ENCODE assay signal across 8 cellular contexts in the genomic region with DNA sequence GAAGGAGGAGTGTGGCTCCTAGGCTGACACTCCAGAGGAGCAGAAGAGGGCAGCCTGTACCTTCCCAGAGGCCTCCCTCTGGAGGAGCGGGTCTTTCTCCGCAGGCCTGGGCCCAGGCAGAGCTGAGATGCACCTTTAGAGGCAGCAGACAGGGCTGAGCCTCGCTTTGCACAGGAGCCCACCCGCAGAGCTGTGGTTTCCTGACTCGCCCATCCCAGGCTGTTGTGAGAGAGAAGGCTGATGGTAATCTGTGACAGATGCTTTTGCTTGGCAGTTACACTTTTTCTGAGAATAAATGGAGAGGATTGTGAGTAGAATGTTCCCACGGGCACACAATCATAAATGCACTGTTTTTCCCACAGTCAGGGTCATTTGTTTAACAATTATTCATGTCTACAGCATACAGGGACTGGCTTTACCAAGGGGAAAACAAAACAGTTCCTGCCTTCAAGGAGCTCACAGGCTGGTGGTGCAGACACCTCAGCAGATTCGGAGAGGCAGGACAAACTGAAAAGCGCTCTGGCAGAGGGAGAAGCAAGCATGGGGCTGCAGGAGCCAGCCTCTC. TPM values are rescaled to one million over a fixed set of nuclear protein-coding genes. Genes with fewer than 3 reads are reported as not detected.
DNase-seq lines count a peak whose midpoint lies in the region; ATAC-seq, FAIRE-seq and TF ChIP-seq lines count a peak whose summit lies in the region.

No MANE protein-coding gene starts in this region.

- H3K27ac Mint-ChIP-seq in CD4-positive, CD25-positive, alpha-beta regulatory T cell: peak overlapping the region; percentile 96 to 100 (median 97)
- H3K27ac Mint-ChIP-seq in progenitor cell of endocrine pancreas: no peak overlapping the region

- TF ChIP-seq CTCF in fibroblast of lung (conservative IDR thresholded peaks at IDR 0.05 in 1 of 2, IDR thresholded peaks at IDR 0.05 in 1 of 2; ENCODE audit: low read depth in 1 of 2, low read length in 2 of 2) (no peak), progenitor cell of endocrine pancreas (IDR thresholded peaks at IDR 0.05; ENCODE audit: unreplicated experiment) (no peak)

- H3K4me3 Mint-ChIP-seq in CD4-positive, CD25-positive, alpha-beta regulatory T cell: peak overlapping the region; percentile 87 to 93 (median 90)
- no peak overlapping the region for H3K4me3 Mint-ChIP-seq in progenitor cell of endocrine pancreas (ENCODE audit: low read depth)

- no peaks in the 10 kb centered on the region for H3K9me3 ChIP-seq in CD4-positive, CD25-positive, alpha-beta regulatory T cell (ENCODE audit: control insufficient read depth in 2 of 2, low read length in 2 of 2)
- H3K9me3 ChIP-seq in fibroblast of lung (ENCODE audit: control insufficient read depth, insufficient read depth, low read depth, low read length): no peaks in the 10 kb centered on the region

- FAIRE-seq in H54 (lab: Jason Lieb, UNC): peak; percentile 87

- H3K27me3 Mint-ChIP-seq in CD4-positive, CD25-positive, alpha-beta regulatory T cell: no peaks in the 10 kb centered on the region
- no peaks in the 10 kb centered on the region for H3K27me3 Mint-ChIP-seq in progenitor cell of endocrine pancreas

- no peak overlapping the region for H2AFZ ChIP-seq in fibroblast of lung (ENCODE audit: low read length)

- H3K36me3 ChIP-seq in CD4-positive, CD25-positive, alpha-beta regulatory T cell (ENCODE audit: control insufficient read depth, insufficient read depth, low read length): peaks cover 59% of the 10 kb centered on the region
- H3K36me3 ChIP-seq in fibroblast of lung (ENCODE audit: control insufficient read depth, insufficient read depth, low read length): no peaks in the 10 kb centered on the region

- H3K27me3 ChIP-seq in CD4-positive, CD25-positive, alpha-beta regulatory T cell (ENCODE audit: control insufficient read depth, insufficient read depth, low read length): no peaks in the 10 kb centered on the region
- H3K27me3 ChIP-seq in fibroblast of lung (ENCODE audit: control insufficient read depth, insufficient read depth, low read length): no peaks in the 10 kb centered on the region

- H3K4me1 Mint-ChIP-seq in CD4-positive, CD25-positive, alpha-beta regulatory T cell: peaks cover 43 to 100% (median 83%) of the 10 kb centered on the region in 4 donors
- H3K4me1 Mint-ChIP-seq in progenitor cell of endocrine pancreas (ENCODE audit: low read depth): no peaks in the 10 kb centered on the region

- peaks cover 66% of the 10 kb centered on the region for H3K36me3 Mint-ChIP-seq in CD4-positive, CD25-positive, alpha-beta regulatory T cell
- no peaks in the 10 kb centered on the region for H3K36me3 Mint-ChIP-seq in progenitor cell of endocrine pancreas (ENCODE audit: insufficient read depth)

- peak; percentile 77 to 93 (median 86) for DNase-seq in CD4-positive, CD25-positive, alpha-beta regulatory T cell
- DNase-seq in H54 (ENCODE audit: insufficient read length, low spot score) (peak; percentile 50), NCI-H2171 (lab: John Stamatoyannopoulos, UW) (peak; percentile 85), activated T-cell treated with anti-CD3 and anti-CD28 coated beads for 48 hours (ENCODE audit: low read depth) (peak; percentile 67), fibroblast of lung (ENCODE audit: low read depth in 2 of 2) (peak; percentile 39 to 73), progenitor cell of endocrine pancreas (ENCODE audit: low spot score, unreplicated experiment) (no peak), NCI-H1436 treated with DMSO at 0.1 percent for 48 hours (lab: John Stamatoyannopoulos, UW) (no peak)
- peak; percentile 48 to 75 for DNase-seq in stimulated activated CD4-positive, alpha-beta T cell treated with anti-CD3 and anti-CD28 coated beads, Interleukin-4, amount 100 ng/mL, for 4 hours

- H3K9ac ChIP-seq in fibroblast of lung (ENCODE audit: insufficient read depth, low read length): no peak overlapping the region

- TF ChIP-seq POLR2A in H54 (IDR thresholded peaks at IDR 0.05; ENCODE audit: low read depth, low read length): no peak

- H3K9me3 Mint-ChIP-seq in CD4-positive, CD25-positive, alpha-beta regulatory T cell: peaks cover 0 to 1% (median 0%) of the 10 kb centered on the region in 7 donors
- H3K9me3 Mint-ChIP-seq in progenitor cell of endocrine pancreas (ENCODE audit: low read depth): no peaks in the 10 kb centered on the region

- H3K4me3 ChIP-seq in CD4-positive, CD25-positive, alpha-beta regulatory T cell (ENCODE audit: low read depth, low read length): peak overlapping the region; percentile 80
- H3K4me3 ChIP-seq in fibroblast of lung (replicated peaks in 1 of 4; ENCODE audit: control extremely low read depth in 1 of 4, insufficient read depth in 1 of 4, low read depth in 3 of 4, low read length in 4 of 4): no peak overlapping the region

- peaks cover 100% of the 10 kb centered on the region for H3K4me1 ChIP-seq in CD4-positive, CD25-positive, alpha-beta regulatory T cell (ENCODE audit: control insufficient read depth, insufficient read depth, low read length, poor library complexity, severe bottlenecking)
- peaks cover 10% of the 10 kb centered on the region for H3K4me1 ChIP-seq in fibroblast of lung (ENCODE audit: control insufficient read depth, extremely low read depth, insufficient read depth, low read length)

- no peaks in the 10 kb centered on the region for H4K20me1 ChIP-seq in fibroblast of lung (ENCODE audit: control insufficient read depth, extremely low read depth, insufficient read depth, low read length)

- peak; percentile 86 to 87 for ATAC-seq in CD4-positive, CD25-positive, alpha-beta regulatory T cell (ENCODE audit: low read depth in 2 of 2)

- H3K4me2 ChIP-seq in fibroblast of lung (ENCODE audit: extremely low read depth, insufficient read depth, low read length): no peak overlapping the region

- H3K79me2 ChIP-seq in fibroblast of lung (ENCODE audit: control insufficient read depth, insufficient read depth, low read length): no peaks in the 10 kb centered on the region

- peak overlapping the region; percentile 95 for H3K27ac ChIP-seq in CD4-positive, CD25-positive, alpha-beta regulatory T cell (ENCODE audit: insufficient read depth, low read length, poor library complexity, severe bottlenecking)
- no peak overlapping the region for H3K27ac ChIP-seq in fibroblast of lung (ENCODE audit: insufficient read depth, low read length)

RNA-seq across cellular contexts. Expression of gene EVL, which starts 13.9 kb away (rescaled TPM):
- 1,219 TPM for total RNA-seq in CD4-positive, CD25-positive, alpha-beta regulatory T cell
- polyA plus RNA-seq in CD4-positive, CD25-positive, alpha-beta regulatory T cell: 100 to 1,000 TPM; 118 to 141 (median 136) TPM
- 12.8 and 23.5 TPM in 2 replicates for total RNA-seq in fibroblast of lung
- 28.1 and 39.7 TPM in 2 replicates for polyA plus RNA-seq in fibroblast of lung
- polyA plus RNA-seq in fibroblast of lung (2012): 31.9 and 38.0 TPM in 2 replicates
- 21.0 and 41.4 TPM in 2 replicates for polyA minus RNA-seq in fibroblast of lung (ENCODE audit: low replicate concordance)
- 207 and 216 TPM in 2 replicates for total RNA-seq in progenitor cell of endocrine pancreas

Comparison
In these comparisons a context has a peak if more than half of its experiments do, and no peak if none do; other contexts are left out.
1. DNase-seq: peak in CD4-positive, CD25-positive, alpha-beta regulatory T cell (3 of 3), H54 (single experiment), NCI-H2171 (single experiment), activated T-cell treated with anti-CD3 and anti-CD28 coated beads for 48 hours (single experiment), fibroblast of lung (2 of 2) and stimulated activated CD4-positive, alpha-beta T cell treated with anti-CD3 and anti-CD28 coated beads, Interleukin-4, amount 100 ng/mL, for 4 hours (2 of 2); none in progenitor cell of endocrine pancreas (single experiment) and NCI-H1436 treated with DMSO at 0.1 percent for 48 hours (single experiment).